In the genomic region with DNA sequence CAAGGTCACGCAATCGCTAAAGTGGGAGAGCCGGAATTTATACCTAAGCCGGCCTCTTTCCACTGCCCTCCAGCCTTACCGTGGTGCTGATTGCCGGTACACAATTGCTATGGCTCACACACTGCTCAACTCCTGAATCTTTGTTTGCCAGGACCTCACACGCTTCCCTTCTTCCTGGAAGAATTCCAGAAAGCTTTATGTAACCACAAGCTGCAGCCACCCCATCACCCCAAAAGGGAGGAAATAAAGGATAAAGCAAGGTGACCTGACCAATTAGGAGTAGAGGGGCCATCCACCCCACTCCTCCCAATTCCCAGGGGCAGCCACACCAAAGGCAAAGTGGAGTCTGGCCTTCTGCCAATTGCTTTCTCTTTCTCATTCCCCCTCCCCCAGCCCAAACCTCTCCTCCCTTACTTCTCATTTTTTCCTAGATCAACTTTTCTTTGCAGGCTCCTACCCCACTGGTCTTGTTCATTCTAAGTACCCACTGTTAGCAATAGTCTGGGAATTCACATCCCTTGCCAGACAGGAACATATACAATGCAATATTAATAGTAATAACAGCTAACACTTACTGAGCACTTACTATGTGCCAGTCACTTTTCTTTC, we compare ENCODE assay signal across 14 cellular contexts. TPM values are rescaled to one million over a fixed set of nuclear protein-coding genes. Genes with fewer than 3 reads are reported as not detected.
DNase-seq lines count a peak whose midpoint lies in the region; TF ChIP-seq lines count a peak whose summit lies in the region.
"Had no signal": no experiment of that assay in that cellular context is flagged by ENCODE, and none has a peak within 500 bp of the region (broad histone marks: within the 10 kb centered on the region; RNA-seq: fewer than 3 reads in every experiment).

No MANE protein-coding gene starts in this region.

- WGBS in smooth muscle cell (ENCODE audit: low lambda C conversion rate): 50% methylated on average over 7 of the region's 7 CpGs
- WGBS in suprapubic skin: 51% methylated on average over 7 of the region's 7 CpGs

- peak; percentile 10 for DNase-seq in SKM-1 treated with dmso at 0.1 percent for 144 hours (lab: John Stamatoyannopoulos, UW; ENCODE audit: unreplicated experiment)
- DNase-seq in SKM-1 (lab: John Stamatoyannopoulos, UW; ENCODE audit: unreplicated experiment): no peak
- peak; percentile 16 for DNase-seq in NCI-H774 (lab: John Stamatoyannopoulos, UW)
- DNase-seq in fibroblast of mammary gland (ENCODE audit: low read depth): peak; percentile 16
- no peak for DNase-seq in smooth muscle cell (lab: John Stamatoyannopoulos, UW; ENCODE audit: unreplicated experiment)
- no peak for DNase-seq in suprapubic skin (ENCODE audit: low spot score in 2 of 2)
- DNase-seq in stimulated activated naive CD4-positive, alpha-beta T cell (lab: John Stamatoyannopoulos, UW): no peak
- no peak for DNase-seq in progenitor cell of endocrine pancreas (ENCODE audit: low spot score, unreplicated experiment)
- DNase-seq: activated T-cell treated with anti-CD3 and anti-CD28 coated beads, Interleukin-2, amount 50 U/mL, for 1 hour; immature natural killer cell; NCI-H1436 treated with DMSO at 0.1 percent for 48 hours had no signal

- H3K27me3 ChIP-seq in smooth muscle cell (ENCODE audit: low read depth): no peaks in the 10 kb centered on the region
- no peaks in the 10 kb centered on the region for H3K27me3 ChIP-seq in suprapubic skin

- no peak overlapping the region for H2AFZ ChIP-seq in smooth muscle cell (ENCODE audit: low read depth)

- peaks cover 8% of the 10 kb centered on the region for H3F3A ChIP-seq in smooth muscle cell (ENCODE audit: low read depth)

- peaks cover under 1% of the 10 kb centered on the region for H3K36me3 Mint-ChIP-seq in progenitor cell of endocrine pancreas (ENCODE audit: insufficient read depth)

- H3K36me3 ChIP-seq in smooth muscle cell (ENCODE audit: low read depth) (no peaks in the 10 kb centered on the region), suprapubic skin (no peaks in the 10 kb centered on the region)

- no peaks in the 10 kb centered on the region for H3K79me2 ChIP-seq in smooth muscle cell (ENCODE audit: low read depth)

- H3K9me3 Mint-ChIP-seq in progenitor cell of endocrine pancreas (ENCODE audit: low read depth): peaks cover under 1% of the 10 kb centered on the region

- TF ChIP-seq CTCF in fibroblast of mammary gland (conservative IDR thresholded peaks at IDR 0.05; ENCODE audit: control insufficient read depth, insufficient read depth, low read depth, low read length): no peak
- TF ChIP-seq CTCF in smooth muscle cell (IDR thresholded peaks at IDR 0.05; ENCODE audit: borderline replicate concordance, insufficient read depth, poor library complexity, severe bottlenecking): no peak
- TF ChIP-seq CTCF in suprapubic skin (IDR thresholded peaks at IDR 0.05): no peak
- TF ChIP-seq CTCF in progenitor cell of endocrine pancreas (IDR thresholded peaks at IDR 0.05; ENCODE audit: unreplicated experiment): no peak

- H3K27ac ChIP-seq in smooth muscle cell (ENCODE audit: low read depth) (peak overlapping the region; percentile 95), suprapubic skin (no peak overlapping the region)

- TF ChIP-seq POLR2A in suprapubic skin (IDR thresholded peaks at IDR 0.05): no peak

- no peak for TF ChIP-seq EP300 in suprapubic skin (IDR thresholded peaks at IDR 0.05)

- no peaks in the 10 kb centered on the region for H4K20me1 ChIP-seq in smooth muscle cell (ENCODE audit: low read depth)

- peaks cover 2% of the 10 kb centered on the region for H3K27me3 Mint-ChIP-seq in progenitor cell of endocrine pancreas

- H3K9ac ChIP-seq in smooth muscle cell (ENCODE audit: low read depth): peak overlapping the region; percentile 79

- peak overlapping the region; percentile 41 for H3K4me2 ChIP-seq in smooth muscle cell

- no peaks in the 10 kb centered on the region for H3K4me1 Mint-ChIP-seq in progenitor cell of endocrine pancreas (ENCODE audit: low read depth)
- H3K4me1 Mint-ChIP-seq: immature natural killer cell had no signal

- H3K4me1 ChIP-seq in smooth muscle cell (ENCODE audit: low read depth): no peaks in the 10 kb centered on the region
- H3K4me1 ChIP-seq in suprapubic skin: peaks cover 7% of the 10 kb centered on the region

- H3K9me3 ChIP-seq in smooth muscle cell (replicated peaks; ENCODE audit: low read depth) (no peaks in the 10 kb centered on the region), suprapubic skin (no peaks in the 10 kb centered on the region)

- no peak overlapping the region for H3K4me3 Mint-ChIP-seq in progenitor cell of endocrine pancreas (ENCODE audit: low read depth)
- H3K4me3 Mint-ChIP-seq: dendritic cell treated with granulocyte-macrophage colony-stimulating factor and Interleukin-4, amounts not matched to agents 40 ng/mL and 50 ng/mL, for 4 days; immature natural killer cell; T-helper 1 cell treated with Interleukin-12 subunit alpha and Interleukin-12 subunit beta and Interleukin-4 antibody, amounts not matched to agents 30 μg/mL and 1 μg/mL, for 36 hours had no signal

- no peak overlapping the region for H3K27ac Mint-ChIP-seq in progenitor cell of endocrine pancreas
- H3K27ac Mint-ChIP-seq: dendritic cell treated with granulocyte-macrophage colony-stimulating factor and Interleukin-4, amounts not matched to agents 40 ng/mL and 50 ng/mL, for 4 days; immature natural killer cell; T-helper 1 cell treated with Interleukin-12 subunit alpha and Interleukin-12 subunit beta and Interleukin-4 antibody, amounts not matched to agents 30 μg/mL and 1 μg/mL, for 36 hours had no signal

- H3K4me3 ChIP-seq in fibroblast of mammary gland (ENCODE audit: control insufficient read depth, low read depth, low read length): no peak overlapping the region
- no peak overlapping the region for H3K4me3 ChIP-seq in smooth muscle cell
- no peak overlapping the region for H3K4me3 ChIP-seq in suprapubic skin

RNA-seq across cellular contexts. Expression of a gene that starts 18.0 kb away (rescaled TPM):
- total RNA-seq in smooth muscle cell (37.2 and 61.0 TPM in 2 replicates), suprapubic skin (10 to 100 TPM; 17.9 to 30.6 (median 22.2) TPM), progenitor cell of endocrine pancreas (47.1 and 53.3 TPM in 2 replicates)
- 39.5 and 43.5 TPM in 2 replicates for polyA plus RNA-seq in smooth muscle cell

RNA-seq across cellular contexts. Expression of a gene that starts 43.3 kb away (rescaled TPM):
- total RNA-seq in smooth muscle cell: 0.36 TPM in 1 of 2 replicates, not detected in the other
- 0.09 and 2.7 TPM in 2 replicates for polyA plus RNA-seq in smooth muscle cell
- total RNA-seq in suprapubic skin: 1 to 10 TPM in 2 of 4 donors, under 1 TPM in 1, not detected in 1; 0.85 to 2.0 (median 1.1) TPM
- total RNA-seq in progenitor cell of endocrine pancreas: 22.9 and 24.4 TPM in 2 replicates
- polyA plus RNA-seq: BJ, immature natural killer cell had no signal

RNA-seq across cellular contexts. Expression of a gene that starts 52.2 kb away (rescaled TPM):
- total RNA-seq in smooth muscle cell: 8.8 and 10.7 TPM in 2 replicates
- polyA plus RNA-seq in smooth muscle cell: 7.8 and 9.4 TPM in 2 replicates
- total RNA-seq in suprapubic skin: 1 to 10 TPM; 2.1 to 7.7 (median 5.1) TPM
- 26.7 and 28.8 TPM in 2 replicates for total RNA-seq in progenitor cell of endocrine pancreas

RNA-seq across cellular contexts. Expression of a gene that starts 52.7 kb away (rescaled TPM):
- 24.2 and 25.1 TPM in 2 replicates for total RNA-seq in smooth muscle cell
- 34.3 and 41.2 TPM in 2 replicates for polyA plus RNA-seq in smooth muscle cell
- 10 to 100 TPM; 27.4 to 53.8 (median 36.7) TPM for total RNA-seq in suprapubic skin
- 141 and 151 TPM in 2 replicates for total RNA-seq in progenitor cell of endocrine pancreas

Comparison
In these comparisons a context has a peak if more than half of its experiments do, and no peak if none do; other contexts are left out.
1. DNase-seq: peak in SKM-1 treated with dmso at 0.1 percent for 144 hours (single experiment), NCI-H774 (single experiment) and fibroblast of mammary gland (single experiment); none in SKM-1 (single experiment), smooth muscle cell (single experiment), suprapubic skin (0 of 2), stimulated activated naive CD4-positive, alpha-beta T cell (0 of 6) and progenitor cell of endocrine pancreas (single experiment).